Comparison of ENCODE assay signal across 42 cellular contexts in the genomic region with DNA sequence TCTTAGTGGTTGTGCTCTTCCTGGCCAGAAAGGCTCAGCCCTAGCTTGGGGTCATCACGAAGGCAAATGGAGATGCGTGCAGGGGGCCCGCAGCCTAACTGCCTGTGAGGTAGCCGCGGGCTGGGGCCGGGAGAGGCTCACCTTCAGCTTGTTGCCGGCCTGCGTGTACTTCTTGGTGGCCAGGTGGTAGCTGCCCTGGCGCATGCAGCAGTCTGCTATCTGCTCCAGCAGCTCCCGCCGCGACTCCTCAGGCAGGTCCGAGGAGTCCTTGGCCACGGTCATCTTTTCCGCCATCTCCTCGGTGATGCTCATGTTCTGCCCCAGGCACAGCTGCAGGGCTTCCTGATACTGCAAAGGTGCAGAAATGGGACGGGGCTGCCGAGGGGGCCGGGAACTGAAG. TPM values are rescaled to one million over a fixed set of nuclear protein-coding genes. Genes with fewer than 3 reads are reported as not detected.
"Had no signal": no experiment of that assay in that cellular context is flagged by ENCODE, and none has a peak within 500 bp of the region (broad histone marks: within the 10 kb centered on the region; RNA-seq: fewer than 3 reads in every experiment).

No MANE protein-coding gene starts in this region.

- H3K27ac ChIP-seq: adrenal gland, ascending aorta, body of pancreas, brain microvascular endothelial cell, breast epithelium, cardiac muscle cell had no signal

- H3K36me3 ChIP-seq: brain microvascular endothelial cell, breast epithelium had no signal

- H3K4me1 ChIP-seq: adrenal gland, ascending aorta, body of pancreas, breast epithelium had no signal

- H3K27me3 ChIP-seq: adrenal gland, ascending aorta, body of pancreas, brain microvascular endothelial cell, breast epithelium, cardiac muscle cell had no signal

- H3K9me3 ChIP-seq: adrenal gland, ascending aorta, body of pancreas, breast epithelium had no signal

- H3K4me3 ChIP-seq: adrenal gland, ascending aorta, body of pancreas, breast epithelium, cardiac muscle cell had no signal

- ATAC-seq: activated naive CD4-positive, alpha-beta T cell treated with anti-CD3 and anti-CD28 coated beads, Interleukin-2, amount 50 U/mL, for 72 hours; activated naive CD8-positive, alpha-beta T cell treated with anti-CD3 and anti-CD28 coated beads, Interleukin-2, amount 50 U/mL, for 24 hours; activated T-cell treated with anti-CD3 and anti-CD28 coated beads, Interleukin-2, amount 50 U/mL, for 4 hours; activated T-helper 17 cell treated with anti-CD3 and anti-CD28 coated beads, Interleukin-2, amount 50 U/mL, for 72 hours; body of pancreas had no signal

- H3K4me3 Mint-ChIP-seq: activated naive CD4-positive, alpha-beta T cell treated with anti-CD3 and anti-CD28 coated beads for 36 hours; activated naive CD4-positive, alpha-beta T cell treated with anti-CD3 and anti-CD28 coated beads, Interleukin-2, amount 10 ng/mL, durations not matched to agents 7 days and 5 days; activated naive CD4-positive, alpha-beta T cell treated with anti-CD3 and anti-CD28 coated beads, Interleukin-2, amount 50 U/mL, for 24 hours; activated naive CD8-positive, alpha-beta T cell; activated naive CD8-positive, alpha-beta T cell treated with anti-CD3 and anti-CD28 coated beads for 36 hours; activated naive CD8-positive, alpha-beta T cell treated with anti-CD3 and anti-CD28 coated beads, Interleukin-2, amount 10 ng/mL, durations not matched to agents 7 days and 5 days; activated naive CD8-positive, alpha-beta T cell treated with anti-CD3 and anti-CD28 coated beads, Interleukin-2, amount 50 U/mL, for 24 hours; activated T-cell treated with anti-CD3 and anti-CD28 coated beads, Interleukin-2, amount 50 U/mL, for 24 hours; activated T-cell treated with anti-CD3 and anti-CD28 coated beads, Interleukin-2, amount 50 U/mL, for 4 hours; activated T-cell treated with anti-CD3 and anti-CD28 coated beads, Interleukin-2, amount 50 U/mL, for 72 hours; activated T-helper 1 cell treated with anti-CD3 and anti-CD28 coated beads, Interleukin-12 subunit alpha, Interleukin-12 subunit beta, Interleukin-2, Interleukin-4 antibody, amounts not matched to agents 30 ng/mL and 10 ng/mL and 1 ng/mL, durations not matched to agents 14 hours and 24 hours and 36 hours; activated T-helper 17 cell treated with anti-CD3 and anti-CD28 coated beads, Interleukin-2, amount 50 U/mL, for 72 hours; brain; central memory CD8-positive, alpha-beta T cell had no signal

- H3K9me3 Mint-ChIP-seq: activated naive CD4-positive, alpha-beta T cell treated with anti-CD3 and anti-CD28 coated beads for 36 hours; activated naive CD4-positive, alpha-beta T cell treated with anti-CD3 and anti-CD28 coated beads, Interleukin-2, amount 10 ng/mL, durations not matched to agents 7 days and 5 days; activated naive CD4-positive, alpha-beta T cell treated with anti-CD3 and anti-CD28 coated beads, Interleukin-2, amount 50 U/mL, for 24 hours; activated naive CD4-positive, alpha-beta T cell treated with anti-CD3 and anti-CD28 coated beads, Interleukin-2, amount 50 U/mL, for 72 hours; activated naive CD8-positive, alpha-beta T cell treated with anti-CD3 and anti-CD28 coated beads for 36 hours; activated naive CD8-positive, alpha-beta T cell treated with anti-CD3 and anti-CD28 coated beads, Interleukin-2, amount 10 ng/mL, durations not matched to agents 7 days and 5 days; activated naive CD8-positive, alpha-beta T cell treated with anti-CD3 and anti-CD28 coated beads, Interleukin-2, amount 50 U/mL, for 24 hours; activated T-cell treated with anti-CD3 and anti-CD28 coated beads, Interleukin-2, amount 50 U/mL, for 24 hours; activated T-cell treated with anti-CD3 and anti-CD28 coated beads, Interleukin-2, amount 50 U/mL, for 4 hours; activated T-cell treated with anti-CD3 and anti-CD28 coated beads, Interleukin-2, amount 50 U/mL, for 72 hours; activated T-helper 1 cell treated with anti-CD3 and anti-CD28 coated beads, Interleukin-12 subunit alpha, Interleukin-12 subunit beta, Interleukin-2, Interleukin-4 antibody, amounts not matched to agents 30 ng/mL and 10 ng/mL and 1 ng/mL, durations not matched to agents 14 hours and 24 hours and 36 hours; activated T-helper 17 cell treated with anti-CD3 and anti-CD28 coated beads, Interleukin-2, amount 50 U/mL, for 72 hours; activated T-helper 2 cell treated with anti-CD3 and anti-CD28 coated beads, Interferon-gamma antibody, Interleukin-2, Interleukin-4, amounts not matched to agents 10 μg/mL and 5 μg/mL and 100 μg/mL, durations not matched to agents 14 hours and 24 hours and 36 hours; central memory CD8-positive, alpha-beta T cell had no signal

- H3K27me3 Mint-ChIP-seq: activated naive CD4-positive, alpha-beta T cell treated with anti-CD3 and anti-CD28 coated beads, Interleukin-2, amount 10 ng/mL, durations not matched to agents 7 days and 5 days; activated naive CD4-positive, alpha-beta T cell treated with anti-CD3 and anti-CD28 coated beads, Interleukin-2, amount 50 U/mL, for 24 hours; activated naive CD8-positive, alpha-beta T cell; activated naive CD8-positive, alpha-beta T cell treated with anti-CD3 and anti-CD28 coated beads for 36 hours; activated naive CD8-positive, alpha-beta T cell treated with anti-CD3 and anti-CD28 coated beads, Interleukin-2, amount 10 ng/mL, durations not matched to agents 7 days and 5 days; activated naive CD8-positive, alpha-beta T cell treated with anti-CD3 and anti-CD28 coated beads, Interleukin-2, amount 50 U/mL, for 24 hours; activated T-cell treated with anti-CD3 and anti-CD28 coated beads, Interleukin-2, amount 50 U/mL, for 24 hours; activated T-helper 17 cell treated with anti-CD3 and anti-CD28 coated beads, Interleukin-2, amount 50 U/mL, for 72 hours; brain; central memory CD8-positive, alpha-beta T cell had no signal

- FAIRE-seq: astrocyte, bronchial epithelial cell had no signal

- DNase-seq: activated effector memory CD4-positive, alpha-beta T cell treated with anti-CD3 and anti-CD28 coated beads, Interleukin-2, amount 50 U/mL, for 16 hours; activated effector memory CD4-positive, alpha-beta T cell treated with Interleukin-2 at 50 U/mL for 16 hours; activated gamma-delta T cell; activated gamma-delta T cell treated with Interleukin-2 at 50 U/mL for 16 hours; activated naive CD4-positive, alpha-beta T cell; activated naive CD4-positive, alpha-beta T cell treated with anti-CD3 and anti-CD28 coated beads for 36 hours; activated naive CD4-positive, alpha-beta T cell treated with anti-CD3 and anti-CD28 coated beads, Interleukin-2, amount 10 ng/mL, durations not matched to agents 7 days and 5 days; activated naive CD4-positive, alpha-beta T cell treated with anti-CD3 and anti-CD28 coated beads, Interleukin-2, amount 50 U/mL, for 16 hours; activated naive CD4-positive, alpha-beta T cell treated with Interleukin-2 at 50 U/mL for 16 hours; activated naive CD8-positive, alpha-beta T cell treated with anti-CD3 and anti-CD28 coated beads for 36 hours; activated naive CD8-positive, alpha-beta T cell treated with anti-CD3 and anti-CD28 coated beads, Interleukin-2, amount 10 ng/mL, durations not matched to agents 7 days and 5 days; activated naive CD8-positive, alpha-beta T cell treated with anti-CD3 and anti-CD28 coated beads, Interleukin-2, amount 50 U/mL, for 24 hours; activated T-cell treated with anti-CD3 and anti-CD28 coated beads, Interleukin-2, amount 50 U/mL, for 1 hour; activated T-cell treated with anti-CD3 and anti-CD28 coated beads, Interleukin-2, amount 50 U/mL, for 24 hours; activated T-cell treated with anti-CD3 and anti-CD28 coated beads, Interleukin-2, amount 50 U/mL, for 4 hours; activated T-cell treated with anti-CD3 and anti-CD28 coated beads, Interleukin-2, amount 50 U/mL, for 48 hours; activated T-cell treated with anti-CD3 and anti-CD28 coated beads, Interleukin-2, amount 50 U/mL, for 72 hours; adrenal gland; amniotic stem cell; amygdala; anterior cingulate cortex; aorta; body of pancreas; brain microvascular endothelial cell; caudate nucleus; central memory CD4-positive, alpha-beta T cell; cerebellar nuclear complex had no signal

- H3K27ac Mint-ChIP-seq: activated naive CD4-positive, alpha-beta T cell treated with anti-CD3 and anti-CD28 coated beads for 36 hours; activated naive CD4-positive, alpha-beta T cell treated with anti-CD3 and anti-CD28 coated beads, Interleukin-2, amount 10 ng/mL, durations not matched to agents 7 days and 5 days; activated naive CD4-positive, alpha-beta T cell treated with anti-CD3 and anti-CD28 coated beads, Interleukin-2, amount 50 U/mL, for 24 hours; activated naive CD4-positive, alpha-beta T cell treated with anti-CD3 and anti-CD28 coated beads, Interleukin-2, amount 50 U/mL, for 72 hours; activated naive CD8-positive, alpha-beta T cell; activated naive CD8-positive, alpha-beta T cell treated with anti-CD3 and anti-CD28 coated beads for 36 hours; activated naive CD8-positive, alpha-beta T cell treated with anti-CD3 and anti-CD28 coated beads, Interleukin-2, amount 10 ng/mL, durations not matched to agents 7 days and 5 days; activated naive CD8-positive, alpha-beta T cell treated with anti-CD3 and anti-CD28 coated beads, Interleukin-2, amount 50 U/mL, for 24 hours; activated T-cell treated with anti-CD3 and anti-CD28 coated beads, Interleukin-2, amount 50 U/mL, for 24 hours; activated T-cell treated with anti-CD3 and anti-CD28 coated beads, Interleukin-2, amount 50 U/mL, for 72 hours; activated T-helper 1 cell treated with anti-CD3 and anti-CD28 coated beads, Interleukin-12 subunit alpha, Interleukin-12 subunit beta, Interleukin-2, Interleukin-4 antibody, amounts not matched to agents 30 ng/mL and 10 ng/mL and 1 ng/mL, durations not matched to agents 14 hours and 24 hours and 36 hours; activated T-helper 17 cell treated with anti-CD3 and anti-CD28 coated beads, Interleukin-2, amount 50 U/mL, for 72 hours; activated T-helper 2 cell treated with anti-CD3 and anti-CD28 coated beads, Interferon-gamma antibody, Interleukin-2, Interleukin-4, amounts not matched to agents 10 μg/mL and 5 μg/mL and 100 μg/mL, durations not matched to agents 14 hours and 24 hours and 36 hours; brain had no signal

- H3K36me3 Mint-ChIP-seq: activated naive CD4-positive, alpha-beta T cell treated with anti-CD3 and anti-CD28 coated beads, Interleukin-2, amount 10 ng/mL, durations not matched to agents 7 days and 5 days; activated naive CD4-positive, alpha-beta T cell treated with anti-CD3 and anti-CD28 coated beads, Interleukin-2, amount 50 U/mL, for 72 hours; activated naive CD8-positive, alpha-beta T cell; activated naive CD8-positive, alpha-beta T cell treated with anti-CD3 and anti-CD28 coated beads for 36 hours; activated naive CD8-positive, alpha-beta T cell treated with anti-CD3 and anti-CD28 coated beads, Interleukin-2, amount 10 ng/mL, durations not matched to agents 7 days and 5 days had no signal

- H3K4me1 Mint-ChIP-seq: activated T-helper 17 cell treated with anti-CD3 and anti-CD28 coated beads, Interleukin-2, amount 50 U/mL, for 72 hours; brain; central memory CD8-positive, alpha-beta T cell had no signal

RNA-seq across cellular contexts. Expression of gene TMEM204, which starts 13.0 kb away (rescaled TPM):
- total RNA-seq: astrocyte had no signal

RNA-seq across cellular contexts. Expression of gene PTX4, which starts 31.7 kb away (rescaled TPM):
- total RNA-seq: activated naive CD4-positive, alpha-beta T cell treated with anti-CD3 and anti-CD28 coated beads for 36 hours; activated naive CD4-positive, alpha-beta T cell treated with anti-CD3 and anti-CD28 coated beads, Interleukin-2, amount 50 U/mL, for 72 hours; activated naive CD8-positive, alpha-beta T cell treated with anti-CD3 and anti-CD28 coated beads for 36 hours; activated naive CD8-positive, alpha-beta T cell treated with anti-CD3 and anti-CD28 coated beads, Interleukin-2, amount 10 ng/mL, durations not matched to agents 7 days and 5 days; activated T-cell treated with anti-CD3 and anti-CD28 coated beads, Interleukin-2, amount 50 U/mL, for 72 hours; activated T-helper 1 cell treated with anti-CD3 and anti-CD28 coated beads, Interleukin-12 subunit alpha, Interleukin-12 subunit beta, Interleukin-2, Interleukin-4 antibody, amounts not matched to agents 30 ng/mL and 10 ng/mL and 1 ng/mL, durations not matched to agents 14 hours and 24 hours and 36 hours; activated T-helper 17 cell treated with anti-CD3 and anti-CD28 coated beads, Interleukin-2, amount 50 U/mL, for 72 hours; activated T-helper 2 cell treated with anti-CD3 and anti-CD28 coated beads, Interferon-gamma antibody, Interleukin-2, Interleukin-4, amounts not matched to agents 10 μg/mL and 5 μg/mL and 100 μg/mL, durations not matched to agents 14 hours and 24 hours and 36 hours; ascending aorta; astrocyte; body of pancreas; breast epithelium; cerebellum; chondrocyte had no signal
- polyA plus RNA-seq: aorta, cardiac muscle cell had no signal
